In genomic region chr11:3156661-3157311, GRCh38 we compare ENCODE assay signal across 14 cellular contexts. TPM values are rescaled to one million over a fixed set of nuclear protein-coding genes. Genes with fewer than 3 reads are reported as not detected.
A peak's percentile ranks its signal among the peaks of the same experiment; 100 is the strongest.
DNase-seq lines count a peak whose midpoint lies in the region; ATAC-seq and TF ChIP-seq lines count a peak whose summit lies in the region.
"Had no signal": no experiment of that assay in that cellular context is flagged by ENCODE, and none has a peak within 500 bp of the region (broad histone marks: within the 10 kb centered on the region; RNA-seq: fewer than 3 reads in every experiment).

No MANE protein-coding gene starts in this region.

- TF ChIP-seq CTCF in HCT116 (IDR thresholded peaks at IDR 0.05 in 2 of 3, conservative IDR thresholded peaks at IDR 0.05 in 1 of 3; ENCODE audit: borderline replicate concordance in 1 of 3, insufficient read depth in 1 of 3, low read depth in 2 of 3, low read length in 2 of 3) (no peak), chondrocyte (IDR thresholded peaks at IDR 0.05) (no peak)

- H3K4me1 Mint-ChIP-seq in chondrocyte (ENCODE audit: low read depth) = peaks cover 91% of the 10 kb centered on the region
- H3K4me1 Mint-ChIP-seq in stimulated activated effector memory CD8-positive, alpha-beta T cell treated with anti-CD3 and anti-CD28 coated beads, Interleukin-12 subunit alpha, Interleukin-12 subunit beta, amount 100 ng/mL, for 72 hours = peaks cover 68% of the 10 kb centered on the region
- peaks cover 6% of the 10 kb centered on the region for H3K4me1 Mint-ChIP-seq in activated T-cell treated with anti-CD3 and anti-CD28 coated beads, Interleukin-2, amount 50 U/mL, for 4 hours (ENCODE audit: low read depth)

- WGBS in mesenchymal stem cell = 87% methylated on average over 31 of the region's 31 CpGs

- no peak for TF ChIP-seq RAD21 in HCT116 (IDR thresholded peaks at IDR 0.05; ENCODE audit: low read depth)

- no peak overlapping the region for H2BK120ac ChIP-seq in mesenchymal stem cell (ENCODE audit: low read depth, low read length)

- H2AK5ac ChIP-seq in mesenchymal stem cell (ENCODE audit: low read length, severe bottlenecking) = no peak overlapping the region

- H3K4me1 ChIP-seq in HCT116 (ENCODE audit: control insufficient read depth in 1 of 2, insufficient read depth in 2 of 2, low read length in 2 of 2) (peaks cover 26 to 51% of the 10 kb centered on the region in 2 experiments; a peak in 3 of 4 replicates), mesenchymal stem cell (ENCODE audit: control insufficient read depth, insufficient read depth, low read depth, low read length) (peaks cover 78% of the 10 kb centered on the region)

- DNase-seq in HCT116 (ENCODE audit: low read depth, low spot score) (no peak), chondrocyte (ENCODE audit: low spot score) (peak; percentile 74), mesenchymal stem cell (no peak), HUDEP-2 (lab: John Stamatoyannopoulos, UW; ENCODE audit: unreplicated experiment in 76 of 76) (no peak)
- no peak for DNase-seq in stimulated activated effector memory CD8-positive, alpha-beta T cell treated with anti-CD3 and anti-CD28 coated beads, Interleukin-12 subunit alpha, Interleukin-12 subunit beta, amount 100 ng/mL, for 72 hours (ENCODE audit: low spot score in 2 of 2)
- DNase-seq in activated T-cell treated with anti-CD3 and anti-CD28 coated beads, Interleukin-2, amount 50 U/mL, for 4 hours = no peak
- DNase-seq: activated CD4-positive, alpha-beta T cell treated with anti-CD3 and anti-CD28 coated beads, Interleukin-2, amount 50 U/mL, for 48 hours; NCI-H1417 treated with DMSO at 0.1 percent for 48 hours; small intestine had no signal

- H3K4ac ChIP-seq in mesenchymal stem cell (ENCODE audit: low read depth in 1 of 2, low read length in 2 of 2) = no peak overlapping the region

- H3K23ac ChIP-seq in mesenchymal stem cell (ENCODE audit: low read length in 2 of 2) = no peak overlapping the region

- BruUV-seq in HCT116 (replicated peaks; lab: Mats Ljungman, UMichigan) = no TSS peak

- H4K91ac ChIP-seq in mesenchymal stem cell (ENCODE audit: low read length) = peak overlapping the region; percentile 7

- intact Hi-C loops in HCT116 (cut with micrococcal nuclease) = no loop called here

- CTCF ChIA-PET in HCT116 (lab: Charles Lee) = no interaction called here

- H3K27me3 Mint-ChIP-seq in chondrocyte (ENCODE audit: low read depth) = no peaks in the 10 kb centered on the region
- peaks cover 7% of the 10 kb centered on the region for H3K27me3 Mint-ChIP-seq in activated T-cell treated with anti-CD3 and anti-CD28 coated beads, Interleukin-2, amount 50 U/mL, for 4 hours (ENCODE audit: low read depth)

- H3K4me2 ChIP-seq in HCT116 (ENCODE audit: low read length) = peak overlapping the region; percentile 45; the same call in 1 of the 2 replicates
- H3K4me2 ChIP-seq in mesenchymal stem cell (ENCODE audit: low read length, poor library complexity, severe bottlenecking) = no peak overlapping the region

- H3K18ac ChIP-seq in mesenchymal stem cell (ENCODE audit: low read depth in 1 of 2, low read length in 2 of 2) = no peak overlapping the region

- TF ChIP-seq POLR2A in HCT116 (IDR thresholded peaks at IDR 0.05; ENCODE audit: borderline replicate concordance, extremely low read depth, insufficient read depth, insufficient read length) = no peak

- no peaks in the 10 kb centered on the region for H3K9me2 ChIP-seq in HCT116 (ENCODE audit: insufficient read depth)

- no peak overlapping the region for H3K4me3 Mint-ChIP-seq in chondrocyte (ENCODE audit: unreplicated experiment)
- H3K4me3 Mint-ChIP-seq in stimulated activated effector memory CD8-positive, alpha-beta T cell treated with anti-CD3 and anti-CD28 coated beads, Interleukin-12 subunit alpha, Interleukin-12 subunit beta, amount 100 ng/mL, for 72 hours = peak overlapping the region; percentile 31
- H3K4me3 Mint-ChIP-seq in activated T-cell treated with anti-CD3 and anti-CD28 coated beads, Interleukin-2, amount 50 U/mL, for 4 hours = no peak overlapping the region
- H3K4me3 Mint-ChIP-seq: T-helper 1 cell treated with Interleukin-12 subunit alpha and Interleukin-12 subunit beta and Interleukin-4 antibody, amounts not matched to agents 30 μg/mL and 1 μg/mL, for 36 hours had no signal

- H3K36me3 ChIP-seq in HCT116 (ENCODE audit: control insufficient read depth in 1 of 2, insufficient read depth in 2 of 2, low read length in 2 of 2) = no peaks in the 10 kb centered on the region
- peaks cover 5 to 20% of the 10 kb centered on the region in 2 experiments for H3K36me3 ChIP-seq in mesenchymal stem cell (ENCODE audit: control insufficient read depth in 1 of 2, insufficient read depth in 2 of 2, low read depth in 1 of 2, low read length in 2 of 2)

- H3K36me3 Mint-ChIP-seq in chondrocyte (ENCODE audit: low read depth) = peaks cover 2% of the 10 kb centered on the region
- H3K36me3 Mint-ChIP-seq in stimulated activated effector memory CD8-positive, alpha-beta T cell treated with anti-CD3 and anti-CD28 coated beads, Interleukin-12 subunit alpha, Interleukin-12 subunit beta, amount 100 ng/mL, for 72 hours = no peaks in the 10 kb centered on the region
- peaks cover 2% of the 10 kb centered on the region for H3K36me3 Mint-ChIP-seq in activated T-cell treated with anti-CD3 and anti-CD28 coated beads, Interleukin-2, amount 50 U/mL, for 4 hours (ENCODE audit: insufficient read depth)
- H3K36me3 Mint-ChIP-seq: activated naive CD4-positive, alpha-beta T cell treated with anti-CD3 and anti-CD28 coated beads, Interleukin-2, amount 50 U/mL, for 72 hours had no signal

- peaks cover 54% of the 10 kb centered on the region for H3K79me1 ChIP-seq in mesenchymal stem cell (replicated peaks; ENCODE audit: low read length, poor library complexity, severe bottlenecking)

- peak overlapping the region in 1 of 2 experiments; percentile 19 for H3K14ac ChIP-seq in mesenchymal stem cell (ENCODE audit: low read length in 2 of 2)

- ATAC-seq in HCT116 = no peak
- no peak for ATAC-seq in stimulated activated effector memory CD8-positive, alpha-beta T cell treated with anti-CD3 and anti-CD28 coated beads, Interleukin-12 subunit alpha, Interleukin-12 subunit beta, amount 100 ng/mL, for 72 hours
- ATAC-seq in GM19397 (IDR thresholded peaks at IDR 0.05; ENCODE audit: unreplicated experiment) = no peak
- no peak for ATAC-seq in activated T-cell treated with anti-CD3 and anti-CD28 coated beads, Interleukin-2, amount 50 U/mL, for 4 hours
- ATAC-seq in GM18517 (IDR thresholded peaks at IDR 0.05; ENCODE audit: unreplicated experiment) = no peak
- ATAC-seq: activated naive CD4-positive, alpha-beta T cell treated with anti-CD3 and anti-CD28 coated beads, Interleukin-2, amount 50 U/mL, for 72 hours had no signal

- H3K27ac ChIP-seq in HCT116 (ENCODE audit: low read depth, low read length) (peak overlapping the region; percentile 37; the same call in 1 of the 2 replicates), mesenchymal stem cell (ENCODE audit: low read length, poor library complexity, severe bottlenecking) (no peak overlapping the region)

- H3K4me3 ChIP-seq in HCT116 (replicated peaks in 1 of 2; ENCODE audit: low read depth in 1 of 2, low read length in 2 of 2) (no peak overlapping the region), mesenchymal stem cell (ENCODE audit: insufficient read depth in 1 of 2, low read depth in 1 of 2, low read length in 2 of 2) (no peak overlapping the region)

- POLR2A ChIA-PET in HCT116 (lab: Charles Lee) = no interaction called here

- H4K20me1 ChIP-seq in HCT116 (ENCODE audit: insufficient read depth) = no peaks in the 10 kb centered on the region

- no peak overlapping the region for H2BK12ac ChIP-seq in mesenchymal stem cell (ENCODE audit: low read length in 2 of 2)

- no peaks in the 10 kb centered on the region for H3K9me3 Mint-ChIP-seq in chondrocyte (ENCODE audit: low read depth)
- no peaks in the 10 kb centered on the region for H3K9me3 Mint-ChIP-seq in stimulated activated effector memory CD8-positive, alpha-beta T cell treated with anti-CD3 and anti-CD28 coated beads, Interleukin-12 subunit alpha, Interleukin-12 subunit beta, amount 100 ng/mL, for 72 hours
- H3K9me3 Mint-ChIP-seq in activated T-cell treated with anti-CD3 and anti-CD28 coated beads, Interleukin-2, amount 50 U/mL, for 4 hours = no peaks in the 10 kb centered on the region
- H3K9me3 Mint-ChIP-seq: activated naive CD4-positive, alpha-beta T cell treated with anti-CD3 and anti-CD28 coated beads, Interleukin-2, amount 50 U/mL, for 72 hours; CD4-positive, alpha-beta memory T cell; T-helper 1 cell treated with Interleukin-12 subunit alpha and Interleukin-12 subunit beta and Interleukin-4 antibody, amounts not matched to agents 30 μg/mL and 1 μg/mL, for 36 hours had no signal

- no peak overlapping the region for H4K8ac ChIP-seq in mesenchymal stem cell (ENCODE audit: low read length)

- H2AFZ ChIP-seq in HCT116 (ENCODE audit: low read depth, low read length, poor library complexity, severe bottlenecking) (no peak overlapping the region), mesenchymal stem cell (ENCODE audit: low read depth, low read length) (no peak overlapping the region)

- H3K9ac ChIP-seq in HCT116 (ENCODE audit: low read length) (no peak overlapping the region), mesenchymal stem cell (ENCODE audit: low read length) (no peak overlapping the region)

- RAD21 ChIA-PET in HCT116 (lab: Charles Lee; ENCODE audit: low non-redundant PET in 1 of 2, low total read pairs in 2 of 2, uncharacterized antibody in 2 of 2, unreplicated experiment in 2 of 2) = no interaction called here

- H3K27me3 ChIP-seq in HCT116 (ENCODE audit: insufficient read depth, low read length) = no peaks in the 10 kb centered on the region
- H3K27me3 ChIP-seq in mesenchymal stem cell (ENCODE audit: control insufficient read depth in 1 of 2, insufficient read depth in 1 of 2, low read length in 2 of 2) = no peaks in the 10 kb centered on the region

- peaks cover 54% of the 10 kb centered on the region; the same call in 1 of the 2 replicates for H3K79me2 ChIP-seq in HCT116 (ENCODE audit: insufficient read depth, low read length)

- H2BK5ac ChIP-seq in mesenchymal stem cell (ENCODE audit: low read depth, low read length, poor library complexity, severe bottlenecking) = no peak overlapping the region

- H3K27ac Mint-ChIP-seq in chondrocyte (ENCODE audit: unreplicated experiment) = no peak overlapping the region
- peak overlapping the region; percentile 81 for H3K27ac Mint-ChIP-seq in stimulated activated effector memory CD8-positive, alpha-beta T cell treated with anti-CD3 and anti-CD28 coated beads, Interleukin-12 subunit alpha, Interleukin-12 subunit beta, amount 100 ng/mL, for 72 hours
- H3K27ac Mint-ChIP-seq: activated naive CD4-positive, alpha-beta T cell treated with anti-CD3 and anti-CD28 coated beads, Interleukin-2, amount 50 U/mL, for 72 hours; CD4-positive, alpha-beta memory T cell; T-helper 1 cell treated with Interleukin-12 subunit alpha and Interleukin-12 subunit beta and Interleukin-4 antibody, amounts not matched to agents 30 μg/mL and 1 μg/mL, for 36 hours had no signal

- no peak overlapping the region for H2BK15ac ChIP-seq in mesenchymal stem cell (ENCODE audit: low read depth, poor library complexity, severe bottlenecking)

- no peaks in the 10 kb centered on the region for H3K9me3 ChIP-seq in HCT116 (ENCODE audit: control insufficient read depth in 1 of 2, insufficient read depth in 1 of 2, low read depth in 1 of 2, low read length in 2 of 2)
- H3K9me3 ChIP-seq in mesenchymal stem cell (ENCODE audit: control insufficient read depth, low read length) = no peaks in the 10 kb centered on the region

RNA-seq across cellular contexts. Expression of gene OSBPL5, which starts 8.3 kb away (rescaled TPM):
- total RNA-seq in HCT116 (2021; ENCODE audit: unreplicated experiment) (44.2 TPM), chondrocyte (43.9 to 78.9 TPM (median 47.6 TPM) in 3 replicates)
- polyA plus RNA-seq in HCT116 (2012) = 30.9 and 34.3 TPM in 2 replicates
- polyA plus RNA-seq in mesenchymal stem cell (2013, experiment 1 of 2) = 13.7 TPM
- 14.6 TPM for polyA plus RNA-seq in mesenchymal stem cell (2013, experiment 2 of 2)
- 1 to 10 TPM; 2.7 to 5.0 (median 4.0) TPM for total RNA-seq in activated T-cell treated with anti-CD3 and anti-CD28 coated beads, Interleukin-2, amount 50 U/mL, for 4 hours
